In genomic region chr17:36229644-36230043, GRCh38 we compare ENCODE assay signal across 12 cellular contexts. TPM values are rescaled to one million over a fixed set of nuclear protein-coding genes. Genes with fewer than 3 reads are reported as not detected.
DNase-seq lines count a peak whose midpoint lies in the region; ATAC-seq and TF ChIP-seq lines count a peak whose summit lies in the region.
"Not testable (repeated sequence)": the region's sequence is repeated elsewhere in the genome, so short reads cannot be mapped to it uniquely, and the experiment has no call there.
"Had no signal": no experiment of that assay in that cellular context is flagged by ENCODE, and none has a peak within 500 bp of the region (broad histone marks: within the 10 kb centered on the region; RNA-seq: fewer than 3 reads in every experiment).

No MANE protein-coding gene starts in this region.

- H3K36me3 ChIP-seq in left lung, neutrophil: not testable (repeated sequence)

- H3K4me1 Mint-ChIP-seq in HFFc6 (ENCODE audit: low read depth); WTC11; brain; type B pancreatic cell (ENCODE audit: unreplicated experiment): not testable (repeated sequence)

- not testable (repeated sequence) for H3K36me3 Mint-ChIP-seq in HFFc6 (ENCODE audit: low read depth); WTC11; brain; type B pancreatic cell

- H3K4me3 ChIP-seq in left lung; neutrophil (ENCODE audit: low read depth in 1 of 2, low read length in 1 of 2): not testable (repeated sequence)

- H3K4me3 Mint-ChIP-seq in HFFc6, WTC11, brain, type B pancreatic cell: not testable (repeated sequence)

- intact Hi-C loops in left lung (cut with DNase I): not testable (repeated sequence)

- POLR2A ChIA-PET in GM10248 (lab: Yijun Ruan, JAX); WTC11 (lab: Charles Lee): not testable (repeated sequence)

- H3K27me3 ChIP-seq in left lung, neutrophil: not testable (repeated sequence)

- peak; percentile 33 for TF ChIP-seq CTCF in GM10248 (IDR thresholded peaks at IDR 0.05; ENCODE audit: control extremely low read depth, extremely low read depth, low read depth, missing control alignments)
- peak; percentile 21; the same call in 1 of the 2 replicates for TF ChIP-seq CTCF in HFFc6 (IDR thresholded peaks at IDR 0.05)
- TF ChIP-seq CTCF in WTC11 (IDR thresholded peaks at IDR 0.05); left lung (IDR thresholded peaks at IDR 0.05): not testable (repeated sequence)
- peak; percentile 19 to 47 for TF ChIP-seq CTCF in brain (conservative IDR thresholded peaks at IDR 0.05)
- TF ChIP-seq CTCF in neutrophil (IDR thresholded peaks at IDR 0.05): peak; percentile 29
- peak; percentile 53 for TF ChIP-seq CTCF in type B pancreatic cell (conservative IDR thresholded peaks at IDR 0.05)

- not testable (repeated sequence) for H3K9me3 ChIP-seq in left lung, neutrophil

- not testable (repeated sequence) for H3K27me3 Mint-ChIP-seq in HFFc6 (ENCODE audit: insufficient read depth); WTC11 (ENCODE audit: low read depth); brain; type B pancreatic cell

- not testable (repeated sequence) for H3K4me1 ChIP-seq in left lung; neutrophil (ENCODE audit: control insufficient read depth in 1 of 2, insufficient read depth in 1 of 2, low read depth in 1 of 2, low read length in 1 of 2)

- not testable (repeated sequence) for ATAC-seq in WTC11, left lung

- not testable (repeated sequence) for H3K27ac ChIP-seq in left lung, neutrophil

- CTCF ChIA-PET in GM10248 (lab: Yijun Ruan, JAX); WTC11 (lab: Charles Lee): not testable (repeated sequence)

- DNase-seq in GM10248 (ENCODE audit: extremely low spot score): not testable (repeated sequence)
- DNase-seq in HFFc6: peak; percentile 7
- DNase-seq in WTC11 (ENCODE audit: low spot score): peak; percentile 36
- DNase-seq in activated CD8-positive, alpha-beta memory T cell treated with anti-CD3 and anti-CD28 coated beads, Interleukin-2, amount 50 U/mL, for 4 hours: peak; percentile 47
- DNase-seq in left lung: peak; percentile 34 to 58
- DNase-seq in type B pancreatic cell (ENCODE audit: extremely low spot score, unreplicated experiment): peak; percentile 29

- H3K9me3 Mint-ChIP-seq in HFFc6, WTC11, brain, type B pancreatic cell: not testable (repeated sequence)

- not testable (repeated sequence) for H3K27ac Mint-ChIP-seq in HFFc6, WTC11, brain, type B pancreatic cell

RNA-seq across cellular contexts. Expression of gene CCL4L2, which starts 18.8 kb away (rescaled TPM):
- total RNA-seq in HFFc6 (2021; fragmentation: NEBNext Ultra II Directional; extraction: Animal tissue kit (Norgen Biotek cat#: 25700)): not detected
- total RNA-seq in WTC11 (2021): 0.32 TPM in 1 of 3 replicates, not detected in the others
- not detected for polyA plus RNA-seq in brain (ENCODE audit: insufficient read depth, low read depth, low replicate concordance)
- 10 to 100 TPM in 1 of 2 donors, 1 to 10 TPM in 1; 1.9 to 37.6 TPM for total RNA-seq in left lung
- 0.45 TPM in 1 of 2 replicates, not detected in the other for total RNA-seq in type B pancreatic cell (ENCODE audit: low replicate concordance)
- total RNA-seq: LHCN-M2, NCI-H460 had no signal
- polyA plus RNA-seq: AG04450, BJ had no signal

RNA-seq across cellular contexts. Expression of gene CCL3L1, which starts 33.1 kb away (rescaled TPM):
- total RNA-seq in HFFc6 (2021; fragmentation: NEBNext Ultra II Directional; extraction: Animal tissue kit (Norgen Biotek cat#: 25700)): under 1 TPM in 5 of 6 experiments, not detected in 1; 0.17 to 0.66 (median 0.46) TPM
- total RNA-seq in WTC11 (2021): not detected in 3 replicates
- polyA plus RNA-seq in brain (ENCODE audit: insufficient read depth, low read depth, low replicate concordance): not detected
- 10 to 100 TPM in 1 of 2 donors, under 1 TPM in 1; 0.38 to 11.7 TPM for total RNA-seq in left lung
- 0.41 TPM in 1 of 2 replicates, not detected in the other for total RNA-seq in type B pancreatic cell (ENCODE audit: low replicate concordance)
- total RNA-seq: LHCN-M2, NCI-H460 had no signal
- polyA plus RNA-seq: AG04450, BJ had no signal

RNA-seq across cellular contexts. Expression of gene TBC1D3I, which starts 34.7 kb away (rescaled TPM):
- under 1 TPM in 2 of 6 experiments, not detected in 4; 0.24 to 0.28 TPM for total RNA-seq in HFFc6 (2021; fragmentation: NEBNext Ultra II Directional; extraction: Animal tissue kit (Norgen Biotek cat#: 25700))
- total RNA-seq in WTC11 (2021) (0.27 to 0.53 TPM (median 0.39 TPM) in 3 replicates), left lung (under 1 TPM; 0.58 to 0.76 TPM), type B pancreatic cell (ENCODE audit: low replicate concordance) (0.24 TPM in 2 replicates)
- not detected for polyA plus RNA-seq in brain (ENCODE audit: insufficient read depth, low read depth, low replicate concordance)
- total RNA-seq: NCI-H460 had no signal
- polyA plus RNA-seq: BJ had no signal

RNA-seq across cellular contexts. Expression of gene TBC1D3B, which starts 53.2 kb away (rescaled TPM):
- 1 to 10 TPM in 2 of 6 experiments, under 1 TPM in 4; 0.54 to 1.3 (median 0.80) TPM for total RNA-seq in HFFc6 (2021; fragmentation: NEBNext Ultra II Directional; extraction: Animal tissue kit (Norgen Biotek cat#: 25700))
- total RNA-seq in WTC11 (2021) (6.3 to 7.9 TPM (median 7.7 TPM) in 3 replicates), left lung (1 to 10 TPM; 6.7 to 8.8 TPM), type B pancreatic cell (ENCODE audit: low replicate concordance) (14.5 and 18.0 TPM in 2 replicates)
- 1.6 TPM for polyA plus RNA-seq in brain (ENCODE audit: insufficient read depth, low read depth, low replicate concordance)
